In the genomic region with DNA sequence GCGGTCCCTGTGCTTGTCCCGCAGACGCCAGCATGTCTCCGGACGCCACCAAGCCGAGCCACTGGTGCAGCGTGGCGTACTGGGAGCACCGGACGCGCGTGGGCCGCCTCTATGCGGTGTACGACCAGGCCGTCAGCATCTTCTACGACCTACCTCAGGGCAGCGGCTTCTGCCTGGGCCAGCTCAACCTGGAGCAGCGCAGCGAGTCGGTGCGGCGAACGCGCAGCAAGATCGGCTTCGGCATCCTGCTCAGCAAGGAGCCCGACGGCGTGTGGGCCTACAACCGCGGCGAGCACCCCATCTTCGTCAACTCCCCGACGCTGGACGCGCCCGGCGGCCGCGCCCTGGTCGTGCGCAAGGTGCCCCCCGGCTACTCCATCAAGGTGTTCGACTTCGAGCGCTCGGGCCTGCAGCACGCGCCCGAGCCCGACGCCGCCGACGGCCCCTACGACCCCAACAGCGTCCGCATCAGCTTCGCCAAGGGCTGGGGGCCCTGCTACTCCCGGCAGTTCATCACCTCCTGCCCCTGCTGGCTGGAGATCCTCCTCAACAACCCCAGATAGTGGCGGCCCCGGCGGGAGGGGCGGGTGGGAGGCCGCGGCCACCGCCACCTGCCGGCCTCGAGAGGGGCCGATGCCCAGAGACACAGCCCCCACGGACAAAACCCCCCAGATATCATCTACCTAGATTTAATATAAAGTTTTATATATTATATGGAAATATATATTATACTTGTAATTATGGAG, we compare ENCODE assay signal across 24 cellular contexts.
A peak's percentile ranks its signal among the peaks of the same experiment; 100 is the strongest.
DNase-seq lines count a peak whose midpoint lies in the region; ATAC-seq, FAIRE-seq and TF ChIP-seq lines count a peak whose summit lies in the region.
"Had no signal": no experiment of that assay in that cellular context is flagged by ENCODE, and none has a peak within 500 bp of the region (broad histone marks: within the 10 kb centered on the region; RNA-seq: fewer than 3 reads in every experiment).

No MANE protein-coding gene starts in this region.

- H3K4me1 ChIP-seq in NT2/D1 (ENCODE audit: insufficient read depth, insufficient read length) (peaks cover 38% of the 10 kb centered on the region), kidney (ENCODE audit: control insufficient read depth in 1 of 2, insufficient read depth in 1 of 2, low read depth in 1 of 2, low read length in 2 of 2) (peaks cover 18 to 24% of the 10 kb centered on the region in 2 donors), SJCRH30 (peaks cover 11% of the 10 kb centered on the region)

- H3K4me3 ChIP-seq in AG04450 (ENCODE audit: low read depth, low read length) (no peak overlapping the region), NT2/D1 (ENCODE audit: insufficient read length, low read depth) (no peak overlapping the region), kidney (ENCODE audit: low read length in 2 of 2) (no peak overlapping the region), SJCRH30 (no peak overlapping the region)
- H3K4me3 ChIP-seq: Peyer's patch had no signal

- peak overlapping the region; percentile 33 for H3K9ac ChIP-seq in NT2/D1 (ENCODE audit: insufficient read length, low read depth)
- no peak overlapping the region for H3K9ac ChIP-seq in kidney (ENCODE audit: low read length in 2 of 2)

- H3K27me3 ChIP-seq in AG04450 (ENCODE audit: control insufficient read depth, insufficient read depth, low read length) (no peaks in the 10 kb centered on the region), NT2/D1 (ENCODE audit: insufficient read depth, insufficient read length) (no peaks in the 10 kb centered on the region), SJCRH30 (no peaks in the 10 kb centered on the region)
- H3K27me3 ChIP-seq: Peyer's patch had no signal

- POLR2A ChIA-PET in AG04450 (lab: Yijun Ruan, JAX): no interaction called here

- H3K36me3 ChIP-seq in NT2/D1 (ENCODE audit: insufficient read depth, insufficient read length, low read length) (peaks cover 42% of the 10 kb centered on the region), kidney (ENCODE audit: control insufficient read depth in 1 of 2, insufficient read depth in 2 of 2, low read length in 2 of 2) (peaks cover 0 to 8% of the 10 kb centered on the region in 2 donors), SJCRH30 (no peaks in the 10 kb centered on the region)

- FAIRE-seq in kidney (lab: Jason Lieb, UNC) (no peak), HTR-8/SVneo (lab: Jason Lieb, UNC) (no peak)
- FAIRE-seq: A204.1 had no signal

- TF ChIP-seq CTCF in AG04450 (IDR thresholded peaks at IDR 0.05; ENCODE audit: low read depth, low read length) (no peak), kidney (IDR thresholded peaks at IDR 0.05; ENCODE audit: borderline replicate concordance, extremely low read depth, insufficient read depth) (no peak)

- DNase-seq in AG04450 (ENCODE audit: low read depth, low spot score) (no peak), NT2/D1 (ENCODE audit: low read depth, low spot score) (no peak), kidney (peak; percentile 66), posterior vena cava (ENCODE audit: low spot score) (peak; percentile 81), SJCRH30 (no peak), HTR-8/SVneo (ENCODE audit: insufficient read length, low spot score) (no peak)
- DNase-seq: CD4-positive, alpha-beta T cell; COR-L47; DMS79; H9; HFFc6; Karpas-422; MV-4-11; NCI-H1105 treated with DMSO at 0.1 percent for 48 hours; NCI-H2081; NCI-H2171; NCI-H345; NCI-H524; NCI-H774; NK-92 treated with Interleukin-12 subunit alpha and Interleukin-12 subunit beta, amount 100 ng/mL, for 24 hours had no signal

- H3K9me3 ChIP-seq in AG04450 (ENCODE audit: control insufficient read depth, insufficient read depth, low read length): no peaks in the 10 kb centered on the region; the same call in 1 of the 2 replicates
- H3K9me3 ChIP-seq in NT2/D1 (ENCODE audit: insufficient read depth, low read length): no peaks in the 10 kb centered on the region
- H3K9me3 ChIP-seq in kidney (ENCODE audit: control insufficient read depth in 1 of 2, low read length in 2 of 2): no peaks in the 10 kb centered on the region
- no peaks in the 10 kb centered on the region for H3K9me3 ChIP-seq in SJCRH30 (replicated peaks)
- H3K9me3 ChIP-seq: Peyer's patch had no signal

- H3K27ac ChIP-seq in AG04450 (ENCODE audit: low read depth, low read length) (peak overlapping the region; percentile 80), kidney (ENCODE audit: low read depth in 2 of 2, low read length in 2 of 2) (no peak overlapping the region), SJCRH30 (no peak overlapping the region)

- no peak for ATAC-seq in GM21723 (IDR thresholded peaks at IDR 0.05; ENCODE audit: unreplicated experiment)
- no peak for ATAC-seq in HG02970 (IDR thresholded peaks at IDR 0.05; ENCODE audit: low FRiP score, unreplicated experiment)

- intact Hi-C loops in kidney (cut with DNase I): no loop called here
- intact Hi-C loops in posterior vena cava (cut with DNase I): no loop called here

- CTCF ChIA-PET in AG04450 (lab: Charles Lee): interaction anchor here (0.9 kb wide), 1 partner anchor 81 kb away, joined by 3 read pairs; no protein-coding TSS in a partner anchor

Comparison
In these comparisons a context has a peak if more than half of its experiments do, and no peak if none do; other contexts are left out.
1. DNase-seq: peak in kidney (single experiment) and posterior vena cava (single experiment); none in AG04450 (single experiment), NT2/D1 (single experiment), SJCRH30 (0 of 2) and HTR-8/SVneo (single experiment).